8 cellular contexts compared by ENCODE assay signal in the genomic region with DNA sequence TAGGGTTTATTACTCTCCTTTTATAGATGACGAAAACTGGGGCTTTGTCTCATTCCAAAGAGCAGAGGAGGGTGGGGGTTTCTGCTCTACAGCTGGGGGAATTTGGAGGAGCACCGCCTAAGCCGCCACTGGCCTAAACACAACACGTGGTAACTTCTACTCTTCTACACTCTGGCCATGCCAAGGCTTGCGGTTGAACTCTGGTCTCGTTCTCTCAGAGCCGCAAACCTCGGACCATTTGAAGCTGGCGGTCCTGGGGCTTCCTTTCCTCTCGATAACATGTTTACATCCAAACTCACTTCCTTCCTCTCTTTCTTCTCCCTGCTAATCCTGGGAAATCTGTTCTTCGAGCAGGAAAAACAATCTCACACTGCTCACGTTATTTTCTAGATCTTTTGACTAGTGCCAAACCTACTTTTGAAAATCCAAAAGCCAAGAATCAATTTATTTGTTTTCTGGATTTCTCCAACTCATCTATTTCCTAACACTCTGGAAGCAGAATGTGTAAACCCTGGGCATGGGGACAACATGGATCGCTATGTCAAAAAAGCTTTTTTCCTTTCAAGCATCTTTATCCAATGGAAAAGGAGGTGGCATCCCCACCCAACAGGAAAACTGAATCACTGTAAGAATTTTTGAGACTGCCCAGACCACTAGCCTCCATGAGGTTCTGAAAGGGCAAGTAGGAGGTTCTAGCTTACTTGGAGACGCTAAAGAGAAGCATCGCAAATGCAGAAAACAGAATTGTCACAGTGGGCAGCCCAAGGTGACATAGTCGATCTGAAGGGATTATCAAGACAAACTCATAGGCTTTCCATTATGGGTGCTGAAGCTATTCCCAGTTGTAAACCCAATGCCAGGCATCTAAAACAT. TPM values are rescaled to one million over a fixed set of nuclear protein-coding genes. Genes with fewer than 3 reads are reported as not detected.
DNase-seq lines count a peak whose midpoint lies in the region; ATAC-seq and TF ChIP-seq lines count a peak whose summit lies in the region.

No MANE protein-coding gene starts in this region.

- no peaks in the 10 kb centered on the region for H3K9me3 Mint-ChIP-seq in activated naive CD4-positive, alpha-beta T cell treated with anti-CD3 and anti-CD28 coated beads for 36 hours
- H3K9me3 Mint-ChIP-seq in progenitor cell of endocrine pancreas (ENCODE audit: low read depth) (no peaks in the 10 kb centered on the region), type B pancreatic cell (no peaks in the 10 kb centered on the region)

- POLR2A ChIA-PET in GM10248 (lab: Yijun Ruan, JAX) = no interaction called here

- H3K36me3 Mint-ChIP-seq in activated naive CD4-positive, alpha-beta T cell treated with anti-CD3 and anti-CD28 coated beads for 36 hours (ENCODE audit: low read depth) = no peaks in the 10 kb centered on the region
- H3K36me3 Mint-ChIP-seq in progenitor cell of endocrine pancreas (ENCODE audit: insufficient read depth) (peaks cover 2% of the 10 kb centered on the region), type B pancreatic cell (peaks cover 3% of the 10 kb centered on the region)

- H3K4me1 Mint-ChIP-seq in activated naive CD4-positive, alpha-beta T cell treated with anti-CD3 and anti-CD28 coated beads for 36 hours (ENCODE audit: low read depth) = peaks cover 57% of the 10 kb centered on the region
- H3K4me1 Mint-ChIP-seq in progenitor cell of endocrine pancreas (ENCODE audit: low read depth) (peaks cover 11% of the 10 kb centered on the region), type B pancreatic cell (ENCODE audit: unreplicated experiment) (peaks cover 34% of the 10 kb centered on the region)

- intact Hi-C loops in activated naive CD4-positive, alpha-beta T cell treated with anti-CD3 and anti-CD28 coated beads for 36 hours (cut with micrococcal nuclease) = loop anchor here (1.0 to 10.0 kb wide), 9 partner anchors 160 to 1450 kb away; a partner anchor contains a TSS
- intact Hi-C loops in Right ventricle myocardium superior (cut with DNase I) = no loop called here

- TF ChIP-seq CTCF in GM10248 (IDR thresholded peaks at IDR 0.05; ENCODE audit: control extremely low read depth, extremely low read depth, low read depth, missing control alignments) = no peak
- no peak for TF ChIP-seq CTCF in progenitor cell of endocrine pancreas (IDR thresholded peaks at IDR 0.05; ENCODE audit: unreplicated experiment)
- no peak for TF ChIP-seq CTCF in type B pancreatic cell (conservative IDR thresholded peaks at IDR 0.05)

- ATAC-seq in HG03460 (IDR thresholded peaks at IDR 0.05; ENCODE audit: unreplicated experiment) (peak; percentile 24), Right ventricle myocardium superior (ENCODE audit: poor library complexity) (peak; percentile 27), GM21576 (IDR thresholded peaks at IDR 0.05; ENCODE audit: unreplicated experiment) (no peak)

- H3K27me3 Mint-ChIP-seq in activated naive CD4-positive, alpha-beta T cell treated with anti-CD3 and anti-CD28 coated beads for 36 hours (ENCODE audit: low read depth) = no peaks in the 10 kb centered on the region
- H3K27me3 Mint-ChIP-seq in progenitor cell of endocrine pancreas (peaks cover 15% of the 10 kb centered on the region), type B pancreatic cell (peaks cover 12% of the 10 kb centered on the region)

- H3K4me3 Mint-ChIP-seq in activated naive CD4-positive, alpha-beta T cell treated with anti-CD3 and anti-CD28 coated beads for 36 hours = peak overlapping the region; percentile 83
- peak overlapping the region; percentile 92 for H3K4me3 Mint-ChIP-seq in progenitor cell of endocrine pancreas (ENCODE audit: low read depth)
- peak overlapping the region; percentile 98 for H3K4me3 Mint-ChIP-seq in type B pancreatic cell

- peak overlapping the region; percentile 98 for H3K27ac Mint-ChIP-seq in activated naive CD4-positive, alpha-beta T cell treated with anti-CD3 and anti-CD28 coated beads for 36 hours
- no peak overlapping the region for H3K27ac Mint-ChIP-seq in progenitor cell of endocrine pancreas
- peak overlapping the region; percentile 99 for H3K27ac Mint-ChIP-seq in type B pancreatic cell

- peak; percentile 60 for DNase-seq in GM10248 (ENCODE audit: extremely low spot score)
- peak; percentile 55 to 84 for DNase-seq in SHP77 (lab: John Stamatoyannopoulos, UW)
- DNase-seq in activated naive CD4-positive, alpha-beta T cell treated with anti-CD3 and anti-CD28 coated beads for 36 hours = peak; percentile 92
- DNase-seq in Right ventricle myocardium superior = peak; percentile 90
- no peak for DNase-seq in progenitor cell of endocrine pancreas (ENCODE audit: low spot score, unreplicated experiment)
- DNase-seq in type B pancreatic cell (ENCODE audit: extremely low spot score, unreplicated experiment) = no peak

- CTCF ChIA-PET in GM10248 (lab: Yijun Ruan, JAX) = interaction anchor here (1.0 to 8.8 kb wide), 7 partner anchors 13 to 192 kb away, joined by 3 to 85 read pairs (median 4); a partner anchor contains a TSS
- CTCF ChIA-PET in activated naive CD4-positive, alpha-beta T cell treated with anti-CD3 and anti-CD28 coated beads for 36 hours (lab: Charles Lee) = interaction anchor here (1.4 to 2.3 kb wide), 4 partner anchors 14 to 115 kb away, joined by 3 to 7 read pairs (median 5); a partner anchor contains a TSS

RNA-seq across cellular contexts. Expression of a gene that starts 13.6 kb away (rescaled TPM):
- 1 to 10 TPM; 9.8 to 10.0 TPM for total RNA-seq in activated naive CD4-positive, alpha-beta T cell treated with anti-CD3 and anti-CD28 coated beads for 36 hours
- total RNA-seq in Right ventricle myocardium superior (26.4 TPM), progenitor cell of endocrine pancreas (15.4 TPM in 2 replicates), type B pancreatic cell (ENCODE audit: low replicate concordance) (16.2 and 22.5 TPM in 2 replicates)

RNA-seq across cellular contexts. Expression of a gene that starts 30.2 kb away (rescaled TPM):
- total RNA-seq in activated naive CD4-positive, alpha-beta T cell treated with anti-CD3 and anti-CD28 coated beads for 36 hours = under 1 TPM in 1 of 2 experiments, not detected in 1; 0.15 TPM
- total RNA-seq in Right ventricle myocardium superior = not detected
- total RNA-seq in progenitor cell of endocrine pancreas = not detected in 2 replicates
- 0.19 TPM in 1 of 2 replicates, not detected in the other for total RNA-seq in type B pancreatic cell (ENCODE audit: low replicate concordance)

Comparison
In these comparisons a context has a peak if more than half of its experiments do, and no peak if none do; other contexts are left out.
1. DNase-seq: peak in GM10248 (single experiment), SHP77 (2 of 2), activated naive CD4-positive, alpha-beta T cell treated with anti-CD3 and anti-CD28 coated beads for 36 hours (single experiment) and Right ventricle myocardium superior (single experiment); none in progenitor cell of endocrine pancreas (single experiment) and type B pancreatic cell (single experiment).
2. Peak in every context shown above with its lines, with median percentiles within 50 percentile points of each other: H3K4me3 Mint-ChIP-seq.